Comparison of ENCODE assay signal across 7 cellular contexts in genomic region chr3:70531063-70531657, GRCh38.
A peak's percentile ranks its signal among the peaks of the same experiment; 100 is the strongest.
DNase-seq lines count a peak whose midpoint lies in the region.

No MANE protein-coding gene starts in this region.

- peak; percentile 3 for DNase-seq in GM04504 (ENCODE audit: low read depth)
- DNase-seq in NCI-H2171 treated with DMSO at 0.1 percent for 48 hours (lab: John Stamatoyannopoulos, UW): peak; percentile 39
- DNase-seq in dermis blood vessel endothelial cell: peak; percentile 67
- DNase-seq in non-pigmented ciliary epithelial cell (ENCODE audit: low read depth): peak; percentile 13
- no peak for DNase-seq in HuH-7.5 (ENCODE audit: low spot score)
- DNase-seq in NCI-H1930 (lab: John Stamatoyannopoulos, UW): no peak
- DNase-seq in activated naive CD4-positive, alpha-beta T cell treated with Interleukin-2 at 50 U/mL for 16 hours: no peak

Comparison
In these comparisons a context has a peak if more than half of its experiments do, and no peak if none do; other contexts are left out.
1. DNase-seq: peak in GM04504 (single experiment), NCI-H2171 treated with DMSO at 0.1 percent for 48 hours (single experiment), dermis blood vessel endothelial cell (single experiment) and non-pigmented ciliary epithelial cell (single experiment); none in HuH-7.5 (single experiment), NCI-H1930 (0 of 2) and activated naive CD4-positive, alpha-beta T cell treated with Interleukin-2 at 50 U/mL for 16 hours (single experiment).